ENCODE assay signal across 26 cellular contexts in the genomic region with DNA sequence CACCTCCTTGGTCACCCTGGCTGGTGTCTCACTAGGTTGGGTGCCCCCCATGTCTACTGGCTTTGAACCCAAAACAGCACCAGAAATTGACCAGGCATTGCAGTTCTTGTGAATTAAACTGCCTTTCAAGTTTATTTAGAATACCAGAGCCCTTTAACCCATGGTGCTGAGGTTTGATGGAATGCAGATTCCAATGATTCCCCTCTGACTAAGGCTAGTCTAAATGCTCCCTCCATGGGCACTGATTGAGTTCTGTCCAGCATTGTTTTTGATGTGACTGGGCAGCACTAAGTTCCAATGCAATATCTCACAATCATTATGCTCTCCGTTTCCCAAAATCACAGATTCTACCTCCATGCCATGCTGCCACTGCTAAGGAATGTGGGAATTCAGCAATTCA.
"Had no signal": no experiment of that assay in that cellular context is flagged by ENCODE, and none has a peak within 500 bp of the region (broad histone marks: within the 10 kb centered on the region; RNA-seq: fewer than 3 reads in every experiment).

No MANE protein-coding gene starts in this region.

- H3K4me3 ChIP-seq: adrenal gland, MG63, Peyer's patch, SJCRH30 had no signal

- H3K27me3 Mint-ChIP-seq: activated CD4-positive, alpha-beta T cell treated with anti-CD3 and anti-CD28 coated beads for 36 hours; activated naive CD8-positive, alpha-beta T cell treated with anti-CD3 and anti-CD28 coated beads, Interleukin-2, amount 10 ng/mL, durations not matched to agents 7 days and 5 days; brain had no signal

- H3K27ac Mint-ChIP-seq: activated CD4-positive, alpha-beta T cell treated with anti-CD3 and anti-CD28 coated beads for 36 hours; activated CD8-positive, alpha-beta T cell treated with anti-CD3 and anti-CD28 coated beads, Interleukin-2, amount 10 ng/mL, durations not matched to agents 7 days and 5 days; activated naive CD8-positive, alpha-beta T cell treated with anti-CD3 and anti-CD28 coated beads, Interleukin-2, amount 10 ng/mL, durations not matched to agents 7 days and 5 days; brain had no signal

- H3K4me3 Mint-ChIP-seq: activated CD4-positive, alpha-beta T cell treated with anti-CD3 and anti-CD28 coated beads for 36 hours; activated CD8-positive, alpha-beta T cell treated with anti-CD3 and anti-CD28 coated beads, Interleukin-2, amount 10 ng/mL, durations not matched to agents 7 days and 5 days; activated naive CD8-positive, alpha-beta T cell treated with anti-CD3 and anti-CD28 coated beads, Interleukin-2, amount 10 ng/mL, durations not matched to agents 7 days and 5 days; brain had no signal

- H3K4me1 Mint-ChIP-seq: activated CD4-positive, alpha-beta T cell treated with anti-CD3 and anti-CD28 coated beads for 36 hours; activated naive CD8-positive, alpha-beta T cell treated with anti-CD3 and anti-CD28 coated beads, Interleukin-2, amount 10 ng/mL, durations not matched to agents 7 days and 5 days; brain had no signal

- H3K9me3 ChIP-seq: adrenal gland, MG63, Peyer's patch, SJCRH30 had no signal

- H3K36me3 ChIP-seq: adrenal gland, MG63, Peyer's patch, SJCRH30 had no signal

- ATAC-seq: activated CD4-positive, alpha-beta T cell treated with anti-CD3 and anti-CD28 coated beads for 36 hours; activated CD8-positive, alpha-beta T cell treated with anti-CD3 and anti-CD28 coated beads, Interleukin-2, amount 10 ng/mL, durations not matched to agents 7 days and 5 days had no signal

- DNase-seq: activated CD4-positive, alpha-beta T cell treated with anti-CD3 and anti-CD28 coated beads for 36 hours; activated CD4-positive, CD25-positive, alpha-beta regulatory T cell; activated CD8-positive, alpha-beta memory T cell treated with anti-CD3 and anti-CD28 coated beads, Interleukin-2, amount 50 U/mL, for 48 hours; activated CD8-positive, alpha-beta T cell treated with anti-CD3 and anti-CD28 coated beads, Interleukin-2, amount 10 ng/mL, durations not matched to agents 7 days and 5 days; activated naive CD4-positive, alpha-beta T cell treated with anti-CD3 and anti-CD28 coated beads, Interleukin-2, amount 50 U/mL, for 16 hours; activated naive CD8-positive, alpha-beta T cell treated with anti-CD3 and anti-CD28 coated beads, Interleukin-2, amount 10 ng/mL, durations not matched to agents 7 days and 5 days; activated T-cell treated with anti-CD3 and anti-CD28 coated beads, Interleukin-2, amount 50 U/mL, for 1 hour; adrenal gland; anterior cingulate cortex; cerebellar nuclear complex; MG63; MV-4-11; NCI-H1092 treated with DMSO at 0.1 percent for 48 hours; NCI-H1417 treated with DMSO at 0.1 percent for 48 hours; NCI-H1694; NCI-H2029; NCI-H2107; NCI-H2171 treated with DMSO at 0.1 percent for 48 hours; NCI-H526; Peyer's patch; Right ventricle myocardium superior; SJCRH30; SK-N-SH; T-helper 1 cell had no signal

- H3K27ac ChIP-seq: adrenal gland, Peyer's patch, RWPE1, SJCRH30 had no signal

- H3K36me3 Mint-ChIP-seq: activated naive CD8-positive, alpha-beta T cell treated with anti-CD3 and anti-CD28 coated beads, Interleukin-2, amount 10 ng/mL, durations not matched to agents 7 days and 5 days; brain had no signal

- H3K4me1 ChIP-seq: adrenal gland, Peyer's patch, SJCRH30 had no signal

- H3K27me3 ChIP-seq: adrenal gland, MG63, Peyer's patch, SJCRH30 had no signal
